ENCODE assay signal across 14 cellular contexts in the genomic region with DNA sequence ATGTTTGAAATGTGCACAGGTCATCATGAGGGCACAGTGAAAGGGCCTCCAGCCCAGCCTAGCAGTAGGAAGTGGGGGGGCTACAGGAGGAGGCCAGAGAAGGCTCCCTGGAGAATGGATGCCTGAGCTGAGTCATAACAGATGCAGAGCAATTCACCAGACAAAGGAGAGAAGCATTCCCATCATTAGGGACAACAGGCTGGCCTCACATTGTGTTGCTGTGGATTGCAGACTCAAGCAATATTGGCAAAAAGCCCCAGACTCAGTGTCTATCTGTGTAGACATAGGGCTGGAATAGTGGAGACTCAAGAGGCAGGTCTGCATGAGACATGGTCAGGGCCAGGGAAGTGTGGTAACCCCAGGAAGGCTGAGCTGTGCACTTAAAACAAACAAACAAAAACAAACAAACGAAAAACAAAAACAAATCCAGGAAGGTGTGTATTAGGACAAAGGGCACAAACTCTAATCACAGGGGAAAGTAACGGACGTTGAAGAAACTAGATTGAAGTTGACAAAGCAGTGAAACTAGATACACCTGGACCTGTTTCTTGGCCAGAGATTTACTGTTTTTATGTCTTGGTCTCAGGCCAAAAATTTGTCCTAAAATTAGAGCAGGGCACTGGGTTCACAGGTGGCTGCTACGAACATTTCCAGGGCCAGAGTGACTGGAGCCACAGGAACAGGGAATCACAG.
DNase-seq lines count a peak whose midpoint lies in the region; ATAC-seq, FAIRE-seq and TF ChIP-seq lines count a peak whose summit lies in the region.
"Had no signal": no experiment of that assay in that cellular context is flagged by ENCODE, and none has a peak within 500 bp of the region (broad histone marks: within the 10 kb centered on the region; RNA-seq: fewer than 3 reads in every experiment).

No MANE protein-coding gene starts in this region.

- TF ChIP-seq POLR2A in GM12878 (IDR thresholded peaks at IDR 0.05; ENCODE audit: low read depth, low read length), result no peak

- H2AFZ ChIP-seq in KMS-11 (ENCODE audit: low read depth) (no peak overlapping the region), GM12878 (ENCODE audit: control insufficient read depth, low read depth, low read length) (no peak overlapping the region)
- H2AFZ ChIP-seq: parathyroid adenoma had no signal

- POLR2A ChIA-PET in GM12878 (lab: Charles Lee), result interaction anchor here (0.5 to 1.3 kb wide), 4 partner anchors 18 to 130 kb away, joined by 3 to 4 read pairs (median 3); no protein-coding TSS in a partner anchor
- POLR2A ChIA-PET in CD8-positive, alpha-beta memory T cell (lab: Charles Lee), result no interaction called here

- H4K20me1 ChIP-seq in KMS-11 (ENCODE audit: insufficient read depth), result no peaks in the 10 kb centered on the region
- H4K20me1 ChIP-seq in GM12878 (ENCODE audit: control insufficient read depth, insufficient read depth), result no peaks in the 10 kb centered on the region

- H3K9me3 Mint-ChIP-seq in activated T-helper 1 cell treated with anti-CD3 and anti-CD28 coated beads, Interleukin-12 subunit alpha, Interleukin-12 subunit beta, Interleukin-2, Interleukin-4 antibody, amounts not matched to agents 30 ng/mL and 10 ng/mL and 1 ng/mL, durations not matched to agents 14 hours and 24 hours and 36 hours, result no peaks in the 10 kb centered on the region
- peaks cover 0 to 2% (median 0%) of the 10 kb centered on the region in 5 donors for H3K9me3 Mint-ChIP-seq in CD8-positive, alpha-beta memory T cell
- H3K9me3 Mint-ChIP-seq: dendritic cell treated with granulocyte-macrophage colony-stimulating factor and Interleukin-4, amounts not matched to agents 40 ng/mL and 50 ng/mL, for 4 days had no signal

- no peak overlapping the region for H3K27ac Mint-ChIP-seq in activated T-helper 1 cell treated with anti-CD3 and anti-CD28 coated beads, Interleukin-12 subunit alpha, Interleukin-12 subunit beta, Interleukin-2, Interleukin-4 antibody, amounts not matched to agents 30 ng/mL and 10 ng/mL and 1 ng/mL, durations not matched to agents 14 hours and 24 hours and 36 hours
- H3K27ac Mint-ChIP-seq in CD8-positive, alpha-beta memory T cell, result no peak overlapping the region
- H3K27ac Mint-ChIP-seq: dendritic cell treated with granulocyte-macrophage colony-stimulating factor and Interleukin-4, amounts not matched to agents 40 ng/mL and 50 ng/mL, for 4 days had no signal

- no TSS peak for BruUV-seq in GM12878 (replicated peaks; lab: Mats Ljungman, UMichigan)

- SMC1A ChIA-PET in GM12878 (lab: Charles Lee; ENCODE audit: uncharacterized antibody, unreplicated experiment), result interaction anchor here (0.6 to 3.2 kb wide), 7 partner anchors 11 to 139 kb away, joined by 3 to 14 read pairs (median 3); no protein-coding TSS in a partner anchor

- H3K4me2 ChIP-seq in KMS-11 (peak overlapping the region; percentile 33; the same call in 1 of the 2 replicates), GM12878 (ENCODE audit: control insufficient read depth, insufficient read depth) (no peak overlapping the region)

- no peak for TF ChIP-seq EP300 in GM12878 (IDR thresholded peaks at IDR 0.05; ENCODE audit: borderline replicate concordance in 1 of 2, control insufficient read depth in 1 of 2, low read depth in 2 of 2, low read length in 2 of 2)

- H3K4me3 ChIP-seq in KMS-11 (IDR thresholded peaks at IDR 0.05; ENCODE audit: insufficient read depth, low read depth, low read length) (no peak overlapping the region), GM12878 (no peak overlapping the region)
- H3K4me3 ChIP-seq in CD8-positive, alpha-beta memory T cell (ENCODE audit: low read length), result no peak overlapping the region
- H3K4me3 ChIP-seq: lung had no signal

- no peak for FAIRE-seq in GM12878 (lab: Jason Lieb, UNC)

- H3K4me3 Mint-ChIP-seq in activated T-helper 1 cell treated with anti-CD3 and anti-CD28 coated beads, Interleukin-12 subunit alpha, Interleukin-12 subunit beta, Interleukin-2, Interleukin-4 antibody, amounts not matched to agents 30 ng/mL and 10 ng/mL and 1 ng/mL, durations not matched to agents 14 hours and 24 hours and 36 hours, result no peak overlapping the region
- H3K4me3 Mint-ChIP-seq in CD8-positive, alpha-beta memory T cell, result no peak overlapping the region
- H3K4me3 Mint-ChIP-seq: dendritic cell treated with granulocyte-macrophage colony-stimulating factor and Interleukin-4, amounts not matched to agents 40 ng/mL and 50 ng/mL, for 4 days had no signal

- no peaks in the 10 kb centered on the region for H3K4me1 Mint-ChIP-seq in activated T-helper 1 cell treated with anti-CD3 and anti-CD28 coated beads, Interleukin-12 subunit alpha, Interleukin-12 subunit beta, Interleukin-2, Interleukin-4 antibody, amounts not matched to agents 30 ng/mL and 10 ng/mL and 1 ng/mL, durations not matched to agents 14 hours and 24 hours and 36 hours (ENCODE audit: low read depth)
- H3K4me1 Mint-ChIP-seq in CD8-positive, alpha-beta memory T cell, result no peaks in the 10 kb centered on the region

- no peaks in the 10 kb centered on the region for H3K36me3 Mint-ChIP-seq in activated T-helper 1 cell treated with anti-CD3 and anti-CD28 coated beads, Interleukin-12 subunit alpha, Interleukin-12 subunit beta, Interleukin-2, Interleukin-4 antibody, amounts not matched to agents 30 ng/mL and 10 ng/mL and 1 ng/mL, durations not matched to agents 14 hours and 24 hours and 36 hours (ENCODE audit: low read depth)
- H3K36me3 Mint-ChIP-seq in CD8-positive, alpha-beta memory T cell, result no peaks in the 10 kb centered on the region

- no peaks in the 10 kb centered on the region for H3K9me3 ChIP-seq in GM12878 (replicated peaks; ENCODE audit: control insufficient read depth, insufficient read depth, low read length)
- no peaks in the 10 kb centered on the region for H3K9me3 ChIP-seq in CD8-positive, alpha-beta memory T cell (ENCODE audit: low read length)

- H3K79me2 ChIP-seq in KMS-11 (ENCODE audit: insufficient read depth, low read depth) (no peaks in the 10 kb centered on the region), GM12878 (ENCODE audit: control insufficient read depth, insufficient read depth, low read length) (no peaks in the 10 kb centered on the region)
- H3K79me2 ChIP-seq: parathyroid adenoma had no signal

- H3K4me1 ChIP-seq in KMS-11 (ENCODE audit: low read depth, poor library complexity, severe bottlenecking) (peaks cover 29% of the 10 kb centered on the region), GM12878 (ENCODE audit: control insufficient read depth, insufficient read depth, low read length) (no peaks in the 10 kb centered on the region)
- no peaks in the 10 kb centered on the region for H3K4me1 ChIP-seq in CD8-positive, alpha-beta memory T cell (ENCODE audit: insufficient read depth, low read length)
- H3K4me1 ChIP-seq: parathyroid adenoma had no signal

- RAD21 ChIA-PET in GM12878 (lab: Charles Lee; ENCODE audit: unreplicated experiment), result interaction anchor here (0.8 to 3.2 kb wide), 5 partner anchors 18 to 932 kb away, joined by 3 to 15 read pairs (median 3); no protein-coding TSS in a partner anchor

- H3K27me3 Mint-ChIP-seq in activated T-helper 1 cell treated with anti-CD3 and anti-CD28 coated beads, Interleukin-12 subunit alpha, Interleukin-12 subunit beta, Interleukin-2, Interleukin-4 antibody, amounts not matched to agents 30 ng/mL and 10 ng/mL and 1 ng/mL, durations not matched to agents 14 hours and 24 hours and 36 hours (ENCODE audit: insufficient read depth), result peaks cover 3% of the 10 kb centered on the region
- peaks cover 5% of the 10 kb centered on the region in 2 donors for H3K27me3 Mint-ChIP-seq in CD8-positive, alpha-beta memory T cell

- no peaks in the 10 kb centered on the region for H3K27me3 ChIP-seq in KMS-11 (ENCODE audit: insufficient read depth, low read depth)
- no peaks in the 10 kb centered on the region for H3K27me3 ChIP-seq in GM12878 (replicated peaks in 1 of 2; ENCODE audit: control insufficient read depth in 2 of 2, insufficient read depth in 2 of 2, low read length in 1 of 2)
- no peaks in the 10 kb centered on the region for H3K27me3 ChIP-seq in CD8-positive, alpha-beta memory T cell (ENCODE audit: insufficient read depth, low read length, poor library complexity, severe bottlenecking)

- intact Hi-C loops in GM12878 (cut with micrococcal nuclease; ENCODE audit: unreplicated experiment), result no loop called here
- intact Hi-C loops in activated T-helper 1 cell treated with anti-CD3 and anti-CD28 coated beads, Interleukin-12 subunit alpha, Interleukin-12 subunit beta, Interleukin-2, Interleukin-4 antibody, amounts not matched to agents 30 ng/mL and 10 ng/mL and 1 ng/mL, durations not matched to agents 14 hours and 24 hours and 36 hours (cut with micrococcal nuclease), result no loop called here

- 39% methylated on average over 4 of the region's 4 CpGs for WGBS in GM12878 (ENCODE audit: insufficient coverage, insufficient replicate concordance, low lambda C conversion rate, missing lambda C conversion rate)

- H3K9ac ChIP-seq in KMS-11, result no peak overlapping the region
- no peak overlapping the region for H3K9ac ChIP-seq in GM12878 (ENCODE audit: control insufficient read depth, insufficient read depth, low read length)
- H3K9ac ChIP-seq: parathyroid adenoma had no signal

- H3K36me3 ChIP-seq in KMS-11 (ENCODE audit: insufficient read depth) (no peaks in the 10 kb centered on the region), GM12878 (ENCODE audit: control insufficient read depth in 2 of 2, insufficient read depth in 2 of 2, low read length in 1 of 2) (no peaks in the 10 kb centered on the region; a peak in 1 of 4 replicates)
- no peaks in the 10 kb centered on the region for H3K36me3 ChIP-seq in CD8-positive, alpha-beta memory T cell (ENCODE audit: insufficient read depth, low read length)

- ATAC-seq in GM12878 (peak; percentile 27), HG03196 (IDR thresholded peaks at IDR 0.05; ENCODE audit: unreplicated experiment) (no peak)

- no peak for TF ChIP-seq RAD21 in GM12878 (IDR thresholded peaks at IDR 0.05; ENCODE audit: insufficient read depth, low read depth, low read length)

- CTCF ChIA-PET in GM12878 (lab: Yijun Ruan, JAX), result interaction anchor here (0.7 to 1.7 kb wide), 5 partner anchors 18 to 932 kb away, joined by 3 to 5 read pairs (median 4); no protein-coding TSS in a partner anchor
- CTCF ChIA-PET in CD8-positive, alpha-beta memory T cell (lab: Charles Lee), result no interaction called here

- in situ Hi-C loops in GM12878 (cut with MboI), result no loop called here

- peak; percentile 11 for DNase-seq in AG20443 (ENCODE audit: low spot score)
- DNase-seq in GM12878 (ENCODE audit: low read depth, low spot score), result no peak
- DNase-seq in medulla oblongata (ENCODE audit: extremely low spot score), result peak; percentile 14
- no peak for DNase-seq in activated T-helper 1 cell treated with anti-CD3 and anti-CD28 coated beads, Interleukin-12 subunit alpha, Interleukin-12 subunit beta, Interleukin-2, Interleukin-4 antibody, amounts not matched to agents 30 ng/mL and 10 ng/mL and 1 ng/mL, durations not matched to agents 14 hours and 24 hours and 36 hours (ENCODE audit: low spot score)
- DNase-seq in CD8-positive, alpha-beta memory T cell, result no peak
- DNase-seq in D341Med (ENCODE audit: low spot score), result no peak
- DNase-seq: activated naive CD4-positive, alpha-beta T cell treated with anti-CD3 and anti-CD28 coated beads, Interleukin-2, amount 50 U/mL, for 16 hours; NCI-H774 had no signal

- no peak for TF ChIP-seq CTCF in KMS-11 (conservative IDR thresholded peaks at IDR 0.05; ENCODE audit: low read depth, low read length)
- TF ChIP-seq CTCF in GM12878 (IDR thresholded peaks at IDR 0.05 in 2 of 3, conservative IDR thresholded peaks at IDR 0.05 in 1 of 3; ENCODE audit: control insufficient read depth in 2 of 3, extremely low read depth in 1 of 3, insufficient read depth in 1 of 3, low read depth in 3 of 3, low read length in 3 of 3), result no peak

- H3K27ac ChIP-seq in KMS-11, result no peak overlapping the region; the same call in 1 of the 2 replicates
- H3K27ac ChIP-seq in GM12878 (ENCODE audit: control insufficient read depth, insufficient read depth), result no peak overlapping the region
- no peak overlapping the region for H3K27ac ChIP-seq in CD8-positive, alpha-beta memory T cell (ENCODE audit: low read depth, low read length)
- H3K27ac ChIP-seq: C4-2B, parathyroid adenoma had no signal

Comparison
In these comparisons a context has a peak if more than half of its experiments do, and no peak if none do; other contexts are left out.
1. DNase-seq: peak in AG20443 (single experiment) and medulla oblongata (single experiment); none in GM12878 (single experiment), activated T-helper 1 cell treated with anti-CD3 and anti-CD28 coated beads, Interleukin-12 subunit alpha, Interleukin-12 subunit beta, Interleukin-2, Interleukin-4 antibody, amounts not matched to agents 30 ng/mL and 10 ng/mL and 1 ng/mL, durations not matched to agents 14 hours and 24 hours and 36 hours (single experiment), CD8-positive, alpha-beta memory T cell (0 of 5) and D341Med (single experiment).